ENCODE assay signal across 12 cellular contexts in genomic region chrX:3286196-3286920, GRCh38.
DNase-seq lines count a peak whose midpoint lies in the region; ATAC-seq and TF ChIP-seq lines count a peak whose summit lies in the region.
"Had no signal": no experiment of that assay in that cellular context is flagged by ENCODE, and none has a peak within 500 bp of the region (broad histone marks: within the 10 kb centered on the region; RNA-seq: fewer than 3 reads in every experiment).

No MANE protein-coding gene starts in this region.

- H3K4me1 Mint-ChIP-seq in naive thymus-derived CD8-positive, alpha-beta T cell: no peaks in the 10 kb centered on the region
- H3K4me1 Mint-ChIP-seq: activated naive CD8-positive, alpha-beta T cell treated with anti-CD3 and anti-CD28 coated beads for 36 hours had no signal

- no peak for ATAC-seq in naive thymus-derived CD8-positive, alpha-beta T cell
- no peak for ATAC-seq in HG03460 (IDR thresholded peaks at IDR 0.05; ENCODE audit: unreplicated experiment)
- ATAC-seq: activated CD8-positive, alpha-beta T cell treated with anti-CD3 and anti-CD28 coated beads for 36 hours had no signal

- H3K4me3 Mint-ChIP-seq in naive thymus-derived CD8-positive, alpha-beta T cell: no peak overlapping the region
- H3K4me3 Mint-ChIP-seq: activated CD8-positive, alpha-beta T cell treated with anti-CD3 and anti-CD28 coated beads for 36 hours; activated naive CD8-positive, alpha-beta T cell treated with anti-CD3 and anti-CD28 coated beads for 36 hours had no signal

- no peak overlapping the region for H3K27ac Mint-ChIP-seq in naive thymus-derived CD8-positive, alpha-beta T cell
- H3K27ac Mint-ChIP-seq: activated CD8-positive, alpha-beta T cell treated with anti-CD3 and anti-CD28 coated beads for 36 hours; activated naive CD8-positive, alpha-beta T cell treated with anti-CD3 and anti-CD28 coated beads for 36 hours had no signal

- no peak for TF ChIP-seq CTCF in WI38 (IDR thresholded peaks at IDR 0.05; ENCODE audit: low read depth, low read length)

- POLR2A ChIA-PET in naive thymus-derived CD8-positive, alpha-beta T cell (lab: Charles Lee): no interaction called here

- H3K27me3 Mint-ChIP-seq in naive thymus-derived CD8-positive, alpha-beta T cell: peaks cover 0 to 18% (median 3%) of the 10 kb centered on the region in 5 donors
- H3K27me3 Mint-ChIP-seq: activated CD8-positive, alpha-beta T cell treated with anti-CD3 and anti-CD28 coated beads for 36 hours had no signal

- peak overlapping the region; percentile 18; the same call in 1 of the 2 replicates for H3K4me3 ChIP-seq in WI38 (ENCODE audit: low read depth, low read length)

- DNase-seq in DMS 273 (lab: John Stamatoyannopoulos, UW; ENCODE audit: unreplicated experiment): peak; percentile 57
- DNase-seq in DMS 273 treated with DMSO at 0.1 percent for 48 hours (lab: John Stamatoyannopoulos, UW): no peak
- peak; percentile 52 for DNase-seq in glomerular visceral epithelial cell (ENCODE audit: extremely low spot score)
- DNase-seq in NCI-H2107 (lab: John Stamatoyannopoulos, UW): no peak
- DNase-seq in naive thymus-derived CD8-positive, alpha-beta T cell: no peak
- DNase-seq in NCI-H524 treated with DMSO at 0.1 percent for 48 hours (lab: John Stamatoyannopoulos, UW): no peak
- DNase-seq: activated CD8-positive, alpha-beta T cell treated with anti-CD3 and anti-CD28 coated beads for 36 hours; activated naive CD8-positive, alpha-beta T cell treated with anti-CD3 and anti-CD28 coated beads for 36 hours; NCI-H2171 treated with DMSO at 0.1 percent for 48 hours; SHP77 had no signal

- H3K36me3 Mint-ChIP-seq in naive thymus-derived CD8-positive, alpha-beta T cell: no peaks in the 10 kb centered on the region
- H3K36me3 Mint-ChIP-seq: activated naive CD8-positive, alpha-beta T cell treated with anti-CD3 and anti-CD28 coated beads for 36 hours had no signal

- peaks cover 0 to 2% (median 0%) of the 10 kb centered on the region in 9 donors for H3K9me3 Mint-ChIP-seq in naive thymus-derived CD8-positive, alpha-beta T cell
- H3K9me3 Mint-ChIP-seq: activated CD8-positive, alpha-beta T cell treated with anti-CD3 and anti-CD28 coated beads for 36 hours; activated naive CD8-positive, alpha-beta T cell treated with anti-CD3 and anti-CD28 coated beads for 36 hours had no signal

Comparison
In these comparisons a context has a peak if more than half of its experiments do, and no peak if none do; other contexts are left out.
1. DNase-seq: peak in DMS 273 (single experiment) and glomerular visceral epithelial cell (single experiment); none in DMS 273 treated with DMSO at 0.1 percent for 48 hours (single experiment), NCI-H2107 (single experiment), naive thymus-derived CD8-positive, alpha-beta T cell (0 of 10) and NCI-H524 treated with DMSO at 0.1 percent for 48 hours (single experiment).